Comparison of ENCODE assay signal across 10 cellular contexts in genomic region chr4:26132858-26133257, GRCh38.
DNase-seq lines count a peak whose midpoint lies in the region; ATAC-seq and TF ChIP-seq lines count a peak whose summit lies in the region.
"Had no signal": no experiment of that assay in that cellular context is flagged by ENCODE, and none has a peak within 500 bp of the region (broad histone marks: within the 10 kb centered on the region; RNA-seq: fewer than 3 reads in every experiment).

No MANE protein-coding gene starts in this region.

- TF ChIP-seq CTCF in Loucy (conservative IDR thresholded peaks at IDR 0.05; ENCODE audit: low read length) (0 out of 2 replicates have a peak, but pooled peaks have one; percentile 15), osteoblast (IDR thresholded peaks at IDR 0.05; ENCODE audit: extremely low read depth, low read depth, low read length) (no peak)

- H3K4me3 ChIP-seq in Loucy (ENCODE audit: low read length, poor library complexity, severe bottlenecking) (no peak overlapping the region), osteoblast (ENCODE audit: insufficient read depth, low read length) (no peak overlapping the region)
- H3K4me3 ChIP-seq: vagina had no signal

- no peaks in the 10 kb centered on the region for H3K9me2 ChIP-seq in Loucy (replicated peaks; ENCODE audit: low read depth, low read length)

- H3F3A ChIP-seq in Loucy (ENCODE audit: low read depth): no peaks in the 10 kb centered on the region

- peaks cover 12% of the 10 kb centered on the region for H3K4me1 ChIP-seq in Loucy (ENCODE audit: insufficient read depth, low read length, poor library complexity, severe bottlenecking)
- no peaks in the 10 kb centered on the region for H3K4me1 ChIP-seq in osteoblast (ENCODE audit: insufficient read depth, low read length)
- H3K4me1 ChIP-seq: vagina had no signal

- H3K27me3 ChIP-seq in Loucy (ENCODE audit: insufficient read depth, low read length, poor library complexity, severe bottlenecking) (no peaks in the 10 kb centered on the region), osteoblast (ENCODE audit: insufficient read depth, low read length) (peaks cover 3% of the 10 kb centered on the region)
- H3K27me3 ChIP-seq: vagina had no signal

- H3K4me3 Mint-ChIP-seq in activated CD8-positive, alpha-beta memory T cell treated with anti-CD3 and anti-CD28 coated beads, Interleukin-2, amount 10 ng/mL, durations not matched to agents 7 days and 5 days: no peak overlapping the region
- H3K4me3 Mint-ChIP-seq in central memory CD8-positive, alpha-beta T cell: peak overlapping the region; percentile 11
- H3K4me3 Mint-ChIP-seq in stimulated activated effector memory CD8-positive, alpha-beta T cell treated with anti-CD3 and anti-CD28 coated beads, Interleukin-12 subunit alpha, Interleukin-12 subunit beta, amount 100 ng/mL, for 72 hours: peak overlapping the region; percentile 27

- H4K20me1 ChIP-seq in Loucy (ENCODE audit: insufficient read depth, low read length, poor library complexity, severe bottlenecking): no peaks in the 10 kb centered on the region
- no peaks in the 10 kb centered on the region for H4K20me1 ChIP-seq in osteoblast (ENCODE audit: insufficient read depth, low read length)

- CTCF ChIA-PET in activated CD8-positive, alpha-beta memory T cell treated with anti-CD3 and anti-CD28 coated beads, Interleukin-2, amount 10 ng/mL, durations not matched to agents 7 days and 5 days (lab: Charles Lee): interaction anchor here (0.7 kb wide), 1 partner anchor 64 kb away, joined by 3 read pairs; no protein-coding TSS in a partner anchor

- no peak overlapping the region for H3K27ac ChIP-seq in osteoblast (ENCODE audit: low read depth, low read length)
- H3K27ac ChIP-seq: vagina had no signal

- no peak overlapping the region for H3K4me2 ChIP-seq in Loucy (ENCODE audit: low read depth, low read length, poor library complexity, severe bottlenecking)
- no peak overlapping the region for H3K4me2 ChIP-seq in osteoblast (ENCODE audit: insufficient read depth, low read length)

- H3K36me3 ChIP-seq in Loucy (ENCODE audit: insufficient read depth, low read length): no peaks in the 10 kb centered on the region
- no peaks in the 10 kb centered on the region for H3K36me3 ChIP-seq in osteoblast (ENCODE audit: insufficient read depth, low read length)
- H3K36me3 ChIP-seq: vagina had no signal

- H3K79me2 ChIP-seq in Loucy (ENCODE audit: insufficient read depth, low read length) (no peaks in the 10 kb centered on the region), osteoblast (ENCODE audit: insufficient read depth, low read length) (no peaks in the 10 kb centered on the region)

- ATAC-seq in activated CD8-positive, alpha-beta memory T cell treated with anti-CD3 and anti-CD28 coated beads, Interleukin-2, amount 10 ng/mL, durations not matched to agents 7 days and 5 days: no peak
- ATAC-seq in central memory CD8-positive, alpha-beta T cell (replicated peaks; ENCODE audit: extremely low read depth, poor library complexity, severe bottlenecking): no peak
- no peak for ATAC-seq in stimulated activated effector memory CD8-positive, alpha-beta T cell treated with anti-CD3 and anti-CD28 coated beads, Interleukin-12 subunit alpha, Interleukin-12 subunit beta, amount 100 ng/mL, for 72 hours

- no peaks in the 10 kb centered on the region for H3K27me3 Mint-ChIP-seq in activated CD8-positive, alpha-beta memory T cell treated with anti-CD3 and anti-CD28 coated beads, Interleukin-2, amount 10 ng/mL, durations not matched to agents 7 days and 5 days
- peaks cover 15% of the 10 kb centered on the region for H3K27me3 Mint-ChIP-seq in central memory CD8-positive, alpha-beta T cell

- H3K9me3 Mint-ChIP-seq in activated CD8-positive, alpha-beta memory T cell treated with anti-CD3 and anti-CD28 coated beads, Interleukin-2, amount 10 ng/mL, durations not matched to agents 7 days and 5 days (ENCODE audit: low read depth): peaks cover 17% of the 10 kb centered on the region
- H3K9me3 Mint-ChIP-seq in central memory CD8-positive, alpha-beta T cell: peaks cover 5% of the 10 kb centered on the region
- H3K9me3 Mint-ChIP-seq in stimulated activated effector memory CD8-positive, alpha-beta T cell treated with anti-CD3 and anti-CD28 coated beads, Interleukin-12 subunit alpha, Interleukin-12 subunit beta, amount 100 ng/mL, for 72 hours: peaks cover 6% of the 10 kb centered on the region

- peaks cover 41% of the 10 kb centered on the region for H3K36me3 Mint-ChIP-seq in activated CD8-positive, alpha-beta memory T cell treated with anti-CD3 and anti-CD28 coated beads, Interleukin-2, amount 10 ng/mL, durations not matched to agents 7 days and 5 days
- H3K36me3 Mint-ChIP-seq in central memory CD8-positive, alpha-beta T cell (ENCODE audit: insufficient read depth): peaks cover 4% of the 10 kb centered on the region
- H3K36me3 Mint-ChIP-seq in stimulated activated effector memory CD8-positive, alpha-beta T cell treated with anti-CD3 and anti-CD28 coated beads, Interleukin-12 subunit alpha, Interleukin-12 subunit beta, amount 100 ng/mL, for 72 hours: peaks cover 24% of the 10 kb centered on the region

- H3K9me3 ChIP-seq in Loucy (ENCODE audit: insufficient read depth, low read depth, low read length): no peaks in the 10 kb centered on the region
- H3K9me3 ChIP-seq in osteoblast (ENCODE audit: low read depth, low read length): no peaks in the 10 kb centered on the region
- H3K9me3 ChIP-seq: vagina had no signal

- peak overlapping the region; percentile 78 for H3K27ac Mint-ChIP-seq in activated CD8-positive, alpha-beta memory T cell treated with anti-CD3 and anti-CD28 coated beads, Interleukin-2, amount 10 ng/mL, durations not matched to agents 7 days and 5 days
- no peak overlapping the region for H3K27ac Mint-ChIP-seq in central memory CD8-positive, alpha-beta T cell (ENCODE audit: low read depth)
- H3K27ac Mint-ChIP-seq in stimulated activated effector memory CD8-positive, alpha-beta T cell treated with anti-CD3 and anti-CD28 coated beads, Interleukin-12 subunit alpha, Interleukin-12 subunit beta, amount 100 ng/mL, for 72 hours: peak overlapping the region; percentile 74

- no peak overlapping the region for H2AFZ ChIP-seq in Loucy (ENCODE audit: low read length)
- no peak overlapping the region for H2AFZ ChIP-seq in osteoblast (ENCODE audit: low read length)

- peaks cover 47% of the 10 kb centered on the region for H3K4me1 Mint-ChIP-seq in activated CD8-positive, alpha-beta memory T cell treated with anti-CD3 and anti-CD28 coated beads, Interleukin-2, amount 10 ng/mL, durations not matched to agents 7 days and 5 days
- H3K4me1 Mint-ChIP-seq in central memory CD8-positive, alpha-beta T cell: peaks cover 32% of the 10 kb centered on the region
- H3K4me1 Mint-ChIP-seq in stimulated activated effector memory CD8-positive, alpha-beta T cell treated with anti-CD3 and anti-CD28 coated beads, Interleukin-12 subunit alpha, Interleukin-12 subunit beta, amount 100 ng/mL, for 72 hours: peaks cover 90% of the 10 kb centered on the region

- no peak for DNase-seq in activated CD8-positive, alpha-beta memory T cell treated with anti-CD3 and anti-CD28 coated beads, Interleukin-2, amount 10 ng/mL, durations not matched to agents 7 days and 5 days
- DNase-seq in activated CD8-positive, alpha-beta memory T cell treated with anti-CD3 and anti-CD28 coated beads, Interleukin-2, amount 50 U/mL, for 4 hours: no peak
- DNase-seq in central memory CD8-positive, alpha-beta T cell (ENCODE audit: low spot score in 2 of 2): no peak
- no peak for DNase-seq in stimulated activated effector memory CD8-positive, alpha-beta T cell treated with anti-CD3 and anti-CD28 coated beads, Interleukin-12 subunit alpha, Interleukin-12 subunit beta, amount 100 ng/mL, for 72 hours (ENCODE audit: low spot score in 2 of 2)
- DNase-seq in hepatic stellate cell (ENCODE audit: low spot score): no peak
- no peak for DNase-seq in osteoblast (ENCODE audit: insufficient read length, low spot score, missing footprints)
- no peak for DNase-seq in SHP77 treated with DMSO at 0.1 percent for 48 hours (lab: John Stamatoyannopoulos, UW)
- DNase-seq: Kasumi-1 had no signal

- H3K9ac ChIP-seq in Loucy (ENCODE audit: low read depth, low read length, poor library complexity, severe bottlenecking): no peak overlapping the region
